Comparison of ENCODE assay signal across 8 cellular contexts in the genomic region with DNA sequence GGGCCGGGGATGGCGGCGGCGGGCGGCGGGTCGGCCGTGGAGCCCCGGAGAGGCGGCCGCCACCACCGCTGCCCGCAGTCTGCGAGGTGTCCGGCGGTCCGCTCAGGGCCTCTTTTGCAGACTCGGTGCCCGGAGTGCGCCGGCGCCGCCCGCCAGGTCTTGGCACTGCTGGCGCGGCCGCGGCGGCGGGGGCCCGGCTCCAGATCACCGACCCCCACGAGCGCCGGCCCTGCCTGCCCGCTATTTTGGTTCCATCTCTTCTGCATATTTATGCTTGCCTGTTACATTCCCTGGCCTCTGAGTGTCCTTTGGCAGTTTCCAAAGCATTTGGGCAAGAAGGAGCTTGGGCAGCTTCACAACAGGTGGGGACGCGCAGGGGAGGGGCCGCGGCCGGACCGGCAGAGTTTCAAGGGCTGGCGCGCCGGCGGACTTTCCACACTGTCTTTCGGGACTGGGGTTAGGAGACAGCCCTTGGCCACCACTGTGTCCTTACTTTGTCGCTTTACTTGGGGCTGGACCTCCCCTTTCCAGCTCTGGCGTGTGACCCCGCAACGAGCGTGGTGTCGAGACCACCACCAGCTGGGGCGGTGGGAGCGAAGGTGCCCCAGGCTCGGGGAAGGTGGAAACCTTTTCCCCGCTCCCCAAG. TPM values are rescaled to one million over a fixed set of nuclear protein-coding genes. Genes with fewer than 3 reads are reported as not detected.
DNase-seq lines count a peak whose midpoint lies in the region; ATAC-seq and TF ChIP-seq lines count a peak whose summit lies in the region.

No MANE protein-coding gene starts in this region.

- H3K4me3 ChIP-seq in AG09309 (ENCODE audit: control insufficient read depth, low read depth, low read length): peak overlapping the region; percentile 87
- peak overlapping the region; percentile 95 for H3K4me3 ChIP-seq in SJCRH30
- H3K4me3 ChIP-seq in heart left ventricle: peak overlapping the region; percentile 72 to 93 (median 87)

- peaks cover 39% of the 10 kb centered on the region for H3K4me1 Mint-ChIP-seq in activated naive CD8-positive, alpha-beta T cell treated with anti-CD3 and anti-CD28 coated beads, Interleukin-2, amount 10 ng/mL, durations not matched to agents 7 days and 5 days

- DNase-seq in AG09309 (ENCODE audit: low read depth): no peak
- DNase-seq in SJCRH30: peak; percentile 65 to 74
- no peak for DNase-seq in activated naive CD8-positive, alpha-beta T cell treated with anti-CD3 and anti-CD28 coated beads, Interleukin-2, amount 10 ng/mL, durations not matched to agents 7 days and 5 days
- peak; percentile 59 to 85 (median 68) for DNase-seq in heart left ventricle
- DNase-seq in posterior cingulate gyrus: peak; percentile 18 to 91 (median 56)
- no peak for DNase-seq in A172 (ENCODE audit: low spot score)

- peak in 1 of 2 donors; percentile 27 for TF ChIP-seq POLR2A in heart left ventricle (IDR thresholded peaks at IDR 0.05)

- intact Hi-C loops in heart left ventricle (cut with DNase I) (no loop called here), posterior cingulate gyrus (cut with DNase I) (no loop called here)

- H3K27ac ChIP-seq in SJCRH30 (peak overlapping the region; percentile 58; the same call in 1 of the 2 replicates), heart left ventricle (peak overlapping the region; percentile 95 to 99 (median 97))

- peak; percentile 46 for ATAC-seq in GM19023 (IDR thresholded peaks at IDR 0.05; ENCODE audit: unreplicated experiment)
- ATAC-seq in HG03175 (IDR thresholded peaks at IDR 0.05; ENCODE audit: unreplicated experiment): peak; percentile 40
- peak; percentile 23 for ATAC-seq in activated naive CD8-positive, alpha-beta T cell treated with anti-CD3 and anti-CD28 coated beads, Interleukin-2, amount 10 ng/mL, durations not matched to agents 7 days and 5 days (ENCODE audit: low read depth)
- peak; percentile 47 to 71 (median 68) for ATAC-seq in heart left ventricle

- TF ChIP-seq CTCF in AG09309 (IDR thresholded peaks at IDR 0.05; ENCODE audit: control insufficient read depth, insufficient read depth, low read depth, low read length, missing control alignments) (no peak), heart left ventricle (IDR thresholded peaks at IDR 0.05) (no peak)

- WGBS in heart left ventricle, 4 donors: 0 to 1% (median 1%) methylated on average over 26 to 57 of the region's 57 CpGs

- peaks cover 7% of the 10 kb centered on the region; the same call in 1 of the 2 replicates for H3K4me1 ChIP-seq in SJCRH30
- peaks cover 0 to 72% (median 47%) of the 10 kb centered on the region in 12 donors for H3K4me1 ChIP-seq in heart left ventricle

- peak overlapping the region; percentile 91 for H3K4me3 Mint-ChIP-seq in activated naive CD8-positive, alpha-beta T cell treated with anti-CD3 and anti-CD28 coated beads, Interleukin-2, amount 10 ng/mL, durations not matched to agents 7 days and 5 days

- 0 out of 2 replicates have a peak, but pooled peaks cover 3% of the 10 kb centered on the region for H3K27me3 ChIP-seq in SJCRH30
- no peaks in the 10 kb centered on the region for H3K27me3 ChIP-seq in heart left ventricle

- H3K36me3 ChIP-seq in SJCRH30 (no peaks in the 10 kb centered on the region), heart left ventricle (no peaks in the 10 kb centered on the region)

- H3K36me3 Mint-ChIP-seq in activated naive CD8-positive, alpha-beta T cell treated with anti-CD3 and anti-CD28 coated beads, Interleukin-2, amount 10 ng/mL, durations not matched to agents 7 days and 5 days: peaks cover 11% of the 10 kb centered on the region

- H3K9me3 ChIP-seq in SJCRH30 (replicated peaks) (no peaks in the 10 kb centered on the region), heart left ventricle (no peaks in the 10 kb centered on the region)

- no peaks in the 10 kb centered on the region for H3K9me3 Mint-ChIP-seq in activated naive CD8-positive, alpha-beta T cell treated with anti-CD3 and anti-CD28 coated beads, Interleukin-2, amount 10 ng/mL, durations not matched to agents 7 days and 5 days

- H3K27me3 Mint-ChIP-seq in activated naive CD8-positive, alpha-beta T cell treated with anti-CD3 and anti-CD28 coated beads, Interleukin-2, amount 10 ng/mL, durations not matched to agents 7 days and 5 days: no peaks in the 10 kb centered on the region

- POLR2A ChIA-PET in activated naive CD8-positive, alpha-beta T cell treated with anti-CD3 and anti-CD28 coated beads, Interleukin-2, amount 10 ng/mL, durations not matched to agents 7 days and 5 days (lab: Charles Lee): interaction anchor here (0.6 to 3.0 kb wide), 4 partner anchors 15 to 573 kb away, joined by 3 to 19 read pairs (median 6); no protein-coding TSS in a partner anchor

- H3K27ac Mint-ChIP-seq in activated naive CD8-positive, alpha-beta T cell treated with anti-CD3 and anti-CD28 coated beads, Interleukin-2, amount 10 ng/mL, durations not matched to agents 7 days and 5 days: peak overlapping the region; percentile 92

RNA-seq across cellular contexts. Expression of a gene that starts 0.7 kb away (rescaled TPM):
- 11.3 and 17.4 TPM in 2 replicates for total RNA-seq in SJCRH30 (2014; rRNA removed; shearing (Covaris generic))
- 10 to 100 TPM; 46.1 TPM for total RNA-seq in activated naive CD8-positive, alpha-beta T cell treated with anti-CD3 and anti-CD28 coated beads, Interleukin-2, amount 10 ng/mL, durations not matched to agents 7 days and 5 days
- total RNA-seq in heart left ventricle: 10 to 100 TPM; 15.8 to 53.4 (median 38.0) TPM
- polyA plus RNA-seq in heart left ventricle: 10 to 100 TPM; 12.3 to 23.8 TPM
- total RNA-seq in A172 (2014; rRNA removed; shearing (Covaris generic)): 7.8 and 11.4 TPM in 2 replicates

Comparison
In these comparisons a context has a peak if more than half of its experiments do, and no peak if none do; other contexts are left out.
1. DNase-seq: peak in SJCRH30 (2 of 2), heart left ventricle (5 of 5) and posterior cingulate gyrus (10 of 10); none in AG09309 (single experiment), activated naive CD8-positive, alpha-beta T cell treated with anti-CD3 and anti-CD28 coated beads, Interleukin-2, amount 10 ng/mL, durations not matched to agents 7 days and 5 days (single experiment) and A172 (single experiment).
2. Peak in every context shown above with its lines, with median percentiles within 50 percentile points of each other: H3K4me3 ChIP-seq and ATAC-seq.